In the genomic region with DNA sequence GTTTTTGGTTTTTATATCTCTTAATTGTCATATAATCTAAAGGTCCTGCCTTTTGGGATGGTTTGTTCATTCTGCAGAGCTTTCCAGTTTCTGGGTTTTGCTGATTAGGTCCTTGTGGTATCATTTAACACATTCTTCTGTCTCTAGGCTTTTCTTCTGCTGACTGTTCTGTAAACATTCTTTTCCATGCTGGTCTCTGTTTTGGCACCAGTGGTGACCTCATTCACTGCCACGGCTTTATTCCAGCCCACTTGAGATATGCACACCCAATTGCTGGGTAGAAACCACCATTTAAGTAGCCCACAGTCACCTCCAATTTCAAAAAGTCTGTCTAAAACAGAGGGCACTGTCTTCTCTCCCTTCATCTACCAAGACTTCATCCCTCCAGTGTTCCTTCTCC, we compare ENCODE assay signal across 17 cellular contexts. TPM values are rescaled to one million over a fixed set of nuclear protein-coding genes. Genes with fewer than 3 reads are reported as not detected.
DNase-seq lines count a peak whose midpoint lies in the region; ATAC-seq and TF ChIP-seq lines count a peak whose summit lies in the region.
"Had no signal": no experiment of that assay in that cellular context is flagged by ENCODE, and none has a peak within 500 bp of the region (broad histone marks: within the 10 kb centered on the region; RNA-seq: fewer than 3 reads in every experiment).

No MANE protein-coding gene starts in this region.

- no peak overlapping the region for H3K27ac ChIP-seq in HEK293 (ENCODE audit: extremely low read depth, low read depth, low read length)
- no peak overlapping the region for H3K27ac ChIP-seq in mesendoderm (ENCODE audit: low read depth, low read length)
- H3K27ac ChIP-seq: 22Rv1, cardiac muscle cell had no signal

- ATAC-seq in stimulated activated effector memory CD8-positive, alpha-beta T cell treated with anti-CD3 and anti-CD28 coated beads, Interleukin-12 subunit alpha, Interleukin-12 subunit beta, amount 100 ng/mL, for 72 hours: no peak
- ATAC-seq: GM23338 had no signal

- no peak overlapping the region for H4K8ac ChIP-seq in mesendoderm (ENCODE audit: low read depth, low read length)

- H3K79me1 ChIP-seq in mesendoderm (ENCODE audit: low read length): no peaks in the 10 kb centered on the region

- peak; percentile 1 for DNase-seq in DMS53 (lab: John Stamatoyannopoulos, UW)
- DNase-seq in DMS53 treated with DMSO at 0.1 percent for 48 hours (lab: John Stamatoyannopoulos, UW; ENCODE audit: unreplicated experiment): no peak
- DNase-seq in astrocyte of the hippocampus (ENCODE audit: low read depth, low spot score): peak; percentile 92
- DNase-seq in mesendoderm: peak; percentile 16
- DNase-seq in stimulated activated effector memory CD8-positive, alpha-beta T cell treated with anti-CD3 and anti-CD28 coated beads, Interleukin-12 subunit alpha, Interleukin-12 subunit beta, amount 100 ng/mL, for 72 hours (ENCODE audit: low spot score in 2 of 2): no peak
- no peak for DNase-seq in NCI-H2171 (lab: John Stamatoyannopoulos, UW)
- no peak for DNase-seq in GM20000 (ENCODE audit: low spot score)
- DNase-seq: activated CD4-positive, CD25-positive, alpha-beta regulatory T cell treated with anti-CD3 and anti-CD28 coated beads, Interleukin-2, amount 50 U/mL, for 72 hours; activated T-cell treated with anti-CD3 and anti-CD28 coated beads, Interleukin-2, amount 50 U/mL, for 48 hours; Kasumi-1; NCI-H2081 treated with DMSO at 0.1 percent for 48 hours; posterior cingulate gyrus had no signal

- POLR2A ChIA-PET in HEK293 (lab: Yijun Ruan, JAX): no interaction called here

- no peak overlapping the region for H3K18ac ChIP-seq in mesendoderm (ENCODE audit: low read length)

- no peak overlapping the region for H3K4me3 ChIP-seq in HEK293 (ENCODE audit: low read depth, low read length)
- H3K4me3 ChIP-seq in mesendoderm (ENCODE audit: low read length): no peak overlapping the region
- H3K4me3 ChIP-seq: cardiac muscle cell, GM23338 had no signal

- H3K4me1 ChIP-seq in HEK293 (ENCODE audit: control insufficient read depth, insufficient read depth, low read length) (peaks cover 6% of the 10 kb centered on the region; the same call in 1 of the 2 replicates), mesendoderm (ENCODE audit: control insufficient read depth, low read depth, low read length) (no peaks in the 10 kb centered on the region)

- no peak overlapping the region for H3K27ac Mint-ChIP-seq in stimulated activated effector memory CD8-positive, alpha-beta T cell treated with anti-CD3 and anti-CD28 coated beads, Interleukin-12 subunit alpha, Interleukin-12 subunit beta, amount 100 ng/mL, for 72 hours
- H3K27ac Mint-ChIP-seq: GM23338, memory B cell had no signal

- H4K5ac ChIP-seq in mesendoderm (ENCODE audit: low read length): no peak overlapping the region

- peaks cover 10% of the 10 kb centered on the region for H3K36me3 Mint-ChIP-seq in stimulated activated effector memory CD8-positive, alpha-beta T cell treated with anti-CD3 and anti-CD28 coated beads, Interleukin-12 subunit alpha, Interleukin-12 subunit beta, amount 100 ng/mL, for 72 hours

- WGBS in mesendoderm (ENCODE audit: extremely low coverage, insufficient coverage, low lambda C conversion rate): no CpG with 5 or more reads among the region's 1 CpG

- H3K56ac ChIP-seq in mesendoderm (ENCODE audit: low read length): no peak overlapping the region

- H3K9ac ChIP-seq in mesendoderm (ENCODE audit: low read length): no peak overlapping the region

- H3K27me3 ChIP-seq in mesendoderm (ENCODE audit: insufficient read depth, low read length, poor library complexity): no peaks in the 10 kb centered on the region
- H3K27me3 ChIP-seq: cardiac muscle cell had no signal

- no peak overlapping the region for H2BK15ac ChIP-seq in mesendoderm (replicated peaks; ENCODE audit: low read depth)

- no peaks in the 10 kb centered on the region for H3K9me3 Mint-ChIP-seq in stimulated activated effector memory CD8-positive, alpha-beta T cell treated with anti-CD3 and anti-CD28 coated beads, Interleukin-12 subunit alpha, Interleukin-12 subunit beta, amount 100 ng/mL, for 72 hours
- H3K9me3 Mint-ChIP-seq: GM23338 had no signal

- no peaks in the 10 kb centered on the region for H3K9me3 ChIP-seq in HEK293 (ENCODE audit: control insufficient read depth, insufficient read depth, low read depth, low read length)

- H3K23ac ChIP-seq in mesendoderm (ENCODE audit: low read length): no peak overlapping the region

- no peak overlapping the region for H3K4ac ChIP-seq in mesendoderm (ENCODE audit: low read depth, low read length)

- no peak overlapping the region for H2BK5ac ChIP-seq in mesendoderm (ENCODE audit: low read length)

- H2BK120ac ChIP-seq in mesendoderm (ENCODE audit: low read depth, low read length): no peak overlapping the region

- CTCF ChIA-PET in HEK293 (lab: Yijun Ruan, JAX): interaction anchor here (0.7 kb wide), 1 partner anchor 43 kb away, joined by 5 read pairs; no protein-coding TSS in a partner anchor

- TF ChIP-seq CTCF in HEK293 (tag by site-specific recombination; IDR thresholded peaks at IDR 0.05): no peak
- TF ChIP-seq CTCF in GM20000 (IDR thresholded peaks at IDR 0.05; ENCODE audit: extremely low read depth, missing control alignments): no peak

- H3K79me2 ChIP-seq in mesendoderm (ENCODE audit: control insufficient read depth, insufficient read depth, low read length): no peaks in the 10 kb centered on the region

- H3K4me2 ChIP-seq in mesendoderm (ENCODE audit: low read length): no peak overlapping the region
- H3K4me2 ChIP-seq: GM23338 had no signal

- no peak overlapping the region for H3K4me3 Mint-ChIP-seq in stimulated activated effector memory CD8-positive, alpha-beta T cell treated with anti-CD3 and anti-CD28 coated beads, Interleukin-12 subunit alpha, Interleukin-12 subunit beta, amount 100 ng/mL, for 72 hours
- H3K4me3 Mint-ChIP-seq: GM23338, memory B cell had no signal

- H3K36me3 ChIP-seq in HEK293 (ENCODE audit: control insufficient read depth in 2 of 2, insufficient read depth in 1 of 2, low read length in 2 of 2): peaks cover 4 to 13% of the 10 kb centered on the region in 2 experiments
- H3K36me3 ChIP-seq in mesendoderm (ENCODE audit: control insufficient read depth, insufficient read depth, low read length): no peaks in the 10 kb centered on the region
- H3K36me3 ChIP-seq: cardiac muscle cell had no signal

- H3K4me1 Mint-ChIP-seq in stimulated activated effector memory CD8-positive, alpha-beta T cell treated with anti-CD3 and anti-CD28 coated beads, Interleukin-12 subunit alpha, Interleukin-12 subunit beta, amount 100 ng/mL, for 72 hours: peaks cover 28% of the 10 kb centered on the region
- H3K4me1 Mint-ChIP-seq: GM23338 had no signal

- no peak overlapping the region for H2AK5ac ChIP-seq in mesendoderm (ENCODE audit: low read length)

TF ChIP-seq in HEK293, 187 proteins besides CTCF, POLR2A, EP300 and RAD21 (continues in another document):
- peak; percentile 93 for TF ChIP-seq ZNF600 (tag by site-specific recombination; IDR thresholded peaks at IDR 0.05)
- TF ChIP-seq, protein P1, sequence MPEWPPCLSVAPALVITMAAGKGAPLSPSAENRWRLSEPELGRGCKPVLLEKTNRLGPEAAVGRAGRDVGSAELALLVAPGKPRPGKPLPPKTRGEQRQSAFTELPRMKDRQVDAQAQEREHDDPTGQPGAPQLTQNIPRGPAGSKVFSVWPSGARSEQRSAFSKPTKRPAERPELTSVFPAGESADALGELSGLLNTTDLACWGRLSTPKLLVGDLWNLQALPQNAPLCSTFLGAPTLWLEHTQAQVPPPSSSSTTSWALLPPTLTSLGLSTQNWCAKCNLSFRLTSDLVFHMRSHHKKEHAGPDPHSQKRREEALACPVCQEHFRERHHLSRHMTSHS (tag by site-specific recombination; IDR thresholded peaks at IDR 0.05): no peak
- 0 out of 2 replicates have a peak, but pooled peaks have one; percentile 38 for TF ChIP-seq ZNF10 (tag by site-specific recombination; IDR thresholded peaks at IDR 0.05)
- TF ChIP-seq, protein P2, sequence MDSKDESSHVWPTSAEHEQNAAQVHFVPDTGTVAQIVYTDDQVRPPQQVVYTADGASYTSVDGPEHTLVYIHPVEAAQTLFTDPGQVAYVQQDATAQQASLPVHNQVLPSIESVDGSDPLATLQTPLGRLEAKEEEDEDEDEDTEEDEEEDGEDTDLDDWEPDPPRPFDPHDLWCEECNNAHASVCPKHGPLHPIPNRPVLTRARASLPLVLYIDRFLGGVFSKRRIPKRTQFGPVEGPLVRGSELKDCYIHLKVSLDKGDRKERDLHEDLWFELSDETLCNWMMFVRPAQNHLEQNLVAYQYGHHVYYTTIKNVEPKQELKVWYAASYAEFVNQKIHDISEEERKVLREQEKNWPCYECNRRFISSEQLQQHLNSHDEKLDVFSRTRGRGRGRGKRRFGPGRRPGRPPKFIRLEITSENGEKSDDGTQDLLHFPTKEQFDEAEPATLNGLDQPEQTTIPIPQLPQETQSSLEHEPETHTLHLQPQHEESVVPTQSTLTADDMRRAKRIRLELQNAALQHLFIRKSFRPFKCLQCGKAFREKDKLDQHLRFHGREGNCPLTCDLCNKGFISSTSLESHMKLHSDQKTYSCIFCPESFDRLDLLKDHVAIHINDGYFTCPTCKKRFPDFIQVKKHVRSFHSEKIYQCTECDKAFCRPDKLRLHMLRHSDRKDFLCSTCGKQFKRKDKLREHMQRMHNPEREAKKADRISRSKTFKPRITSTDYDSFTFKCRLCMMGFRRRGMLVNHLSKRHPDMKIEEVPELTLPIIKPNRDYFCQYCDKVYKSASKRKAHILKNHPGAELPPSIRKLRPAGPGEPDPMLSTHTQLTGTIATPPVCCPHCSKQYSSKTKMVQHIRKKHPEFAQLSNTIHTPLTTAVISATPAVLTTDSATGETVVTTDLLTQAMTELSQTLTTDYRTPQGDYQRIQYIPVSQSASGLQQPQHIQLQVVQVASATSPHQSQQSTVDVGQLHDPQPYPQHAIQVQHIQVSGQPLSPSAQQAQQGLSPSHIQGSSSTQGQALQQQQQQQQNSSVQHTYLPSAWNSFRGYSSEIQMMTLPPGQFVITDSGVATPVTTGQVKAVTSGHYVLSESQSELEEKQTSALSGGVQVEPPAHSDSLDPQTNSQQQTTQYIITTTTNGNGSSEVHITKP (tag by site-specific recombination; IDR thresholded peaks at IDR 0.05): peak; percentile 74
- TF ChIP-seq ZNF223 (tag by site-specific recombination; IDR thresholded peaks at IDR 0.05): no peak
- no peak for TF ChIP-seq ZNF843 (tag by site-specific recombination; IDR thresholded peaks at IDR 0.05)

RNA-seq across cellular contexts. Expression of a gene that starts 31.1 kb away (rescaled TPM):
- 15.3 TPM for polyA plus RNA-seq in mesendoderm (2013, experiment 1 of 2)
- 16.2 TPM for polyA plus RNA-seq in mesendoderm (2013, experiment 2 of 2)

Comparison
In these comparisons a context has a peak if more than half of its experiments do, and no peak if none do; other contexts are left out.
1. DNase-seq: peak in DMS53 (single experiment), astrocyte of the hippocampus (single experiment) and mesendoderm (single experiment); none in DMS53 treated with DMSO at 0.1 percent for 48 hours (single experiment), stimulated activated effector memory CD8-positive, alpha-beta T cell treated with anti-CD3 and anti-CD28 coated beads, Interleukin-12 subunit alpha, Interleukin-12 subunit beta, amount 100 ng/mL, for 72 hours (0 of 2), NCI-H2171 (single experiment) and GM20000 (single experiment).